9 cellular contexts compared by ENCODE assay signal in the genomic region with DNA sequence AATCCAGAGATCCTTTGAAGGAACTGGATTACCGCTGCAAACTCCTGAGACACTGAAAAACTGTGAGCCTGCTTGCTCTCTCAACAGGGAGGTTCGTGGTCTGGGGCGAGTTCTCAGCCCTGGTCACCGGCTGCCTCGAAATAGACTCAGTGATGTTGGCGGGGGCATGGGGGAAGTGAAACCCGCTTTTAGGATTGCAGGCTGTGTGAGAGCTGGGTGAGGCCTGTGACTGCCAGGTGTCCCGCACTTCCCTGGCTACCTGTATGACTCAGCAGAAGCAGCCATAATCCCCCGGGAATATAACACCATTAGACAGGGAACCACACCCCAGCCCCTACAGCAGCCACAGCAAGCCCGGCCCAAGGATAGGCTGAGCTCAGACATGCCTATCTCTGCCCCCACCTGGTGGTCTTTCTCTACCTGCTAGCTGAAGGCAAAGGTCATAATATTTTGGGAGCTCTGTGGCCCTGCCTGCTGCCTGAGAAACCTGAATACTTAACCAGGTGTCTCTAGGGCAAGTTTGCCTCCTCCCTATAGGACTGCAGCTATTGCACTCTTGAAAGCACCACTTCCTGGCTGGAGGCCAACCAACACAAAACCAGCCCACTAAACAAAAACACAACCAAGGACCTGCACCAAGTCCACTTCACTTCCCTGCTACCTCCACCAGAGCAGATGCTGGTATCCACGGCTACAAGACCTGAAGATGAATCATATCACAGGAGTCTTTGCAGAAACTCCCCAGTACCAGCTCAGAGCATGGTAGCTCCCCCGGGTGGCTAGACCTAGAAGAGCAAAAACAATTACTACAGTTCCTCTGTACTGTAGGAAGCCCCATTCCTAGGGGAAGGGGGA.
DNase-seq lines count a peak whose midpoint lies in the region; ATAC-seq and TF ChIP-seq lines count a peak whose summit lies in the region.
"Had no signal": no experiment of that assay in that cellular context is flagged by ENCODE, and none has a peak within 500 bp of the region (broad histone marks: within the 10 kb centered on the region; RNA-seq: fewer than 3 reads in every experiment).

No MANE protein-coding gene starts in this region.

- H3K9me2 ChIP-seq in DOHH2 (replicated peaks; ENCODE audit: control insufficient read depth, low read length), result no peaks in the 10 kb centered on the region

- no peak for TF ChIP-seq CTCF in DOHH2 (IDR thresholded peaks at IDR 0.05; ENCODE audit: low read depth, low read length, poor library complexity, severe bottlenecking)
- no peak for TF ChIP-seq CTCF in tibial artery (IDR thresholded peaks at IDR 0.05)
- no peak for TF ChIP-seq CTCF in foreskin keratinocyte (conservative IDR thresholded peaks at IDR 0.05)

- H3K4me3 ChIP-seq in DOHH2 (ENCODE audit: low read length) (no peak overlapping the region), tibial artery (no peak overlapping the region)

- H3K4me1 ChIP-seq in DOHH2 (ENCODE audit: control insufficient read depth, low read length) (peaks cover 11% of the 10 kb centered on the region), tibial artery (no peaks in the 10 kb centered on the region), foreskin keratinocyte (no peaks in the 10 kb centered on the region)

- no peak overlapping the region for H3K27ac ChIP-seq in DOHH2 (ENCODE audit: low read depth, low read length)
- no peak overlapping the region for H3K27ac ChIP-seq in tibial artery
- H3K27ac ChIP-seq in foreskin keratinocyte, result no peak overlapping the region

- no peaks in the 10 kb centered on the region for H3F3A ChIP-seq in DOHH2 (ENCODE audit: control insufficient read depth, insufficient read depth)

- H3K27me3 ChIP-seq in DOHH2 (ENCODE audit: control insufficient read depth, low read length) (no peaks in the 10 kb centered on the region), tibial artery (no peaks in the 10 kb centered on the region), foreskin keratinocyte (no peaks in the 10 kb centered on the region)

- H4K20me1 ChIP-seq in DOHH2 (ENCODE audit: control insufficient read depth, insufficient read depth, low read depth, low read length), result no peaks in the 10 kb centered on the region

- peak; percentile 91 for ATAC-seq in HG02938 (IDR thresholded peaks at IDR 0.05; ENCODE audit: unreplicated experiment)
- no peak for ATAC-seq in foreskin keratinocyte

- peak overlapping the region; percentile 19; the same call in 1 of the 2 replicates for H3K4me2 ChIP-seq in DOHH2 (ENCODE audit: low read length)

- H3K9me3 ChIP-seq in DOHH2 (ENCODE audit: control insufficient read depth, insufficient read depth, low read length) (no peaks in the 10 kb centered on the region), tibial artery (peaks cover 0 to 10% (median 4%) of the 10 kb centered on the region in 3 donors)

- peak; percentile 17 for DNase-seq in GM19238 (ENCODE audit: insufficient read length, low spot score)
- peak; percentile 11 for DNase-seq in NCI-H2171 (lab: John Stamatoyannopoulos, UW)
- DNase-seq in tibial artery, result no peak
- no peak for DNase-seq in GDM1 (lab: John Stamatoyannopoulos, UW)
- DNase-seq in RKO (ENCODE audit: low spot score), result no peak
- no peak for DNase-seq in foreskin keratinocyte
- DNase-seq: activated CD4-positive, alpha-beta T cell treated with anti-CD3 and anti-CD28 coated beads, Interleukin-2, amount 50 U/mL, for 4 hours had no signal

- no peaks in the 10 kb centered on the region for H3K79me2 ChIP-seq in DOHH2 (ENCODE audit: control insufficient read depth, low read length)

- H3K36me3 ChIP-seq in DOHH2 (ENCODE audit: control insufficient read depth, low read length) (no peaks in the 10 kb centered on the region), tibial artery (peaks cover 0 to 5% (median 0%) of the 10 kb centered on the region in 3 donors)

- intact Hi-C loops in tibial artery (cut with DNase I; ENCODE audit: low total_unique reads), result no loop called here

Comparison
In these comparisons a context has a peak if more than half of its experiments do, and no peak if none do; other contexts are left out.
1. DNase-seq: peak in GM19238 (single experiment) and NCI-H2171 (single experiment); none in tibial artery (0 of 2), GDM1 (single experiment), RKO (single experiment) and foreskin keratinocyte (0 of 2).